13 cellular contexts compared by ENCODE assay signal in the genomic region with DNA sequence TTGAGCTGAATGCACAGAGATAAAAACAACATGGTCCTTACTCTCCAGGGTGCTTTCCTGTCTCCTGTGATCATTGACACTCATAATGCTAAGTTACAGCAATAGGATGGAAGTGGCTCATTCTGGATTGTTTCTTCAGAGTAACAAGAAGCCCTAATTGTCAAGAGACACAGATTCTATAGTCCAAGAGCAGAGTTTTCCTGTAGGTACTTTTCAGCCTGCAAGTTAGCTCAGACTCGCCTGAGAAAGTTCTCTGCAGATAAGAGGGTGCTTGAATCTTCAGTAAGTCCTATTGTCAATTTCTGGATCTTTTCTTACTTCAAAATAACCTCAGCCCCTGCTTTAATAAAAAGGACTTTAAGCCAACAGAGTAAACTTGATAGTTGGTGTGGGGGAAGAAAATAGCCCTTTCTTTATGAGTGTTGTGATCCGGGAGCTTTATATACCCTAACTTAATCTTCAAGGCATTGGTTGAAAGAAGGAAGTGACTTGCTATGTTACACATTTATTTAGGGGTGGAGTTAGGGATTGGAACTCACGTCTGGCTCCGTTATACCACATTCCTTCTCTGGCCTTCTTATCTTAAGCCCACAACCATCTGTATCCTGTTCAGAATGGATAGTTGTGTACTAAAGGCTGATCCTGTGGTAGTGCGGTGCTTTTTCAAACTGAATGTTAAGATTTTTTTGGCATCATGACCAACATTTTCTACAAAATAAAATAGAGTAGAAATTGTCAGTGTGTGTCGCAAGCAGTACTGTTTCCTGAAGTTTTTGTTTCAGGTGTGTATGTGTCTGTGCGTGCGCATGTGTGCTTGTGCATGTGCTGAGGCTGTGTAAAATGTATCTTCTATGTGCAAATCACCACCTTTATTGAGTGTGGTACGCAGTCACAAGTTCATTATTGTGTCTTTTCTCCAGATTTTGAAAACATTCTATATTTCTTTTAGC.
DNase-seq lines count a peak whose midpoint lies in the region; ATAC-seq and TF ChIP-seq lines count a peak whose summit lies in the region.
"Had no signal": no experiment of that assay in that cellular context is flagged by ENCODE, and none has a peak within 500 bp of the region (broad histone marks: within the 10 kb centered on the region; RNA-seq: fewer than 3 reads in every experiment).

No MANE protein-coding gene starts in this region.

- TF ChIP-seq CTCF in astrocyte of the cerebellum (IDR thresholded peaks at IDR 0.05; ENCODE audit: low read depth, low read length, missing control alignments): no peak
- TF ChIP-seq CTCF in lung (IDR thresholded peaks at IDR 0.05; ENCODE audit: control extremely low read depth, extremely low read depth): no peak
- no peak for TF ChIP-seq CTCF in dorsolateral prefrontal cortex (IDR thresholded peaks at IDR 0.05 in 54 of 56, conservative IDR thresholded peaks at IDR 0.05 in 2 of 56; ENCODE audit: low read depth in 1 of 56, partially characterized antibody in 56 of 56)

- H3K36me3 ChIP-seq in lung (ENCODE audit: control insufficient read depth in 2 of 2, insufficient read depth in 2 of 2, low read length in 2 of 2): no peaks in the 10 kb centered on the region

- H3K4me3 ChIP-seq in astrocyte of the cerebellum (ENCODE audit: low read depth, low read length): no peak overlapping the region
- H3K4me3 ChIP-seq in lung: no peak overlapping the region
- no peak overlapping the region for H3K4me3 ChIP-seq in dorsolateral prefrontal cortex

- no peaks in the 10 kb centered on the region for H3K9me3 ChIP-seq in lung (ENCODE audit: control insufficient read depth in 2 of 2, insufficient read depth in 1 of 2, low read length in 1 of 2)

- intact Hi-C loops in dorsolateral prefrontal cortex (cut with DNase I): no loop called here

- no peak overlapping the region for H3K27ac ChIP-seq in lung (ENCODE audit: low read depth in 1 of 2, low read length in 1 of 2)
- no peak overlapping the region for H3K27ac ChIP-seq in dorsolateral prefrontal cortex
- H3K27ac ChIP-seq in substantia nigra (ENCODE audit: low read depth, low read length, poor library complexity, severe bottlenecking): no peak overlapping the region

- peaks cover 0 to 7% of the 10 kb centered on the region in 2 donors for H3K4me1 ChIP-seq in lung (ENCODE audit: control insufficient read depth in 2 of 2, insufficient read depth in 2 of 2, low read length in 2 of 2)

- H3K27me3 ChIP-seq in lung (ENCODE audit: control insufficient read depth, insufficient read depth) (no peaks in the 10 kb centered on the region), dorsolateral prefrontal cortex (no peaks in the 10 kb centered on the region)

- in situ Hi-C loops in astrocyte of the cerebellum (cut with HindIII; ENCODE audit: low sequenced_read_pairs): no loop called here

- 25 to 42% methylated on average over 9 of the region's 9 CpGs for WGBS in lung, 2 donors

- peak; percentile 41 for ATAC-seq in lung (ENCODE audit: insufficient read depth, low FRiP score)
- no peak for ATAC-seq in GM18861 (IDR thresholded peaks at IDR 0.05; ENCODE audit: unreplicated experiment)
- ATAC-seq: activated T-cell treated with anti-CD3 and anti-CD28 coated beads, Interleukin-2, amount 50 U/mL, for 72 hours had no signal

- DNase-seq in AML-193 (lab: John Stamatoyannopoulos, UW) (peak; percentile 48 to 61), HuH-7.5 (ENCODE audit: low spot score) (peak; percentile 16), astrocyte of the cerebellum (ENCODE audit: low read depth) (peak; percentile 60), lung (ENCODE audit: low spot score) (no peak), dorsolateral prefrontal cortex (no peak), substantia nigra (lab: John Stamatoyannopoulos, UW) (no peak), DMS79 (lab: John Stamatoyannopoulos, UW) (no peak)
- DNase-seq: activated T-cell treated with anti-CD3 and anti-CD28 coated beads, Interleukin-2, amount 50 U/mL, for 72 hours; COR-L47; kidney; NCI-H2171 treated with DMSO at 0.1 percent for 48 hours; stimulated activated CD8-positive, alpha-beta memory T cell treated with anti-CD3 and anti-CD28 coated beads, Interleukin-4, amount 100 ng/mL, for 48 hours had no signal

Comparison
In these comparisons a context has a peak if more than half of its experiments do, and no peak if none do; other contexts are left out.
1. DNase-seq: peak in AML-193 (2 of 2), HuH-7.5 (single experiment) and astrocyte of the cerebellum (single experiment); none in lung (single experiment), dorsolateral prefrontal cortex (0 of 10), substantia nigra (0 of 49) and DMS79 (single experiment).